26 cellular contexts compared by ENCODE assay signal in the genomic region with DNA sequence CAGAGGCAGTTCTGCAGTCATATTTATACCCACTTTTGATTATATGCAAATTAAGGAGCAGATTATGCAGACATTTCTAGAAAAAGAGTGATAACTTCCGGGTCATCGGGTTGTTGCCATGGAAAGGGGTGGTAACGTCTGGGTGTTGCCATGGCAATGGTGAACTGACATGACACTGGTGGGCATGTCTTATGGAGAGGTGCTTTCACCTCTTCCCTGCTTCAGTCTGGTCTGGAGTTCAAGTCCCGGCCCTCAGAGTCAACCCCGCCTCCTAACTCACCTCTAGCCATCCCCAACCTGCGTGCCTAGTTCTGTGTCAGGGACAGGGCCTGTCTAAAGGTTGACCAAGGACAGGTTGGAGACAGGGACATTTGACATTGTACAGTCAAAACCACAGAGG.
A peak's percentile ranks its signal among the peaks of the same experiment; 100 is the strongest.
DNase-seq lines count a peak whose midpoint lies in the region; ATAC-seq and TF ChIP-seq lines count a peak whose summit lies in the region.
"Had no signal": no experiment of that assay in that cellular context is flagged by ENCODE, and none has a peak within 500 bp of the region (broad histone marks: within the 10 kb centered on the region; RNA-seq: fewer than 3 reads in every experiment).

No MANE protein-coding gene starts in this region.

- H3K9ac ChIP-seq in HUES6 (ENCODE audit: low read length) (peak overlapping the region; percentile 80), mesendoderm (ENCODE audit: low read length) (no peak overlapping the region)

- no peaks in the 10 kb centered on the region for H3K79me2 ChIP-seq in mesendoderm (ENCODE audit: control insufficient read depth, insufficient read depth, low read length)

- no CpG with 5 or more reads among the region's 6 CpGs for WGBS in mesendoderm (ENCODE audit: extremely low coverage, insufficient coverage, low lambda C conversion rate)

- CTCF ChIA-PET in WTC11 (lab: Charles Lee) = interaction anchor here (0.7 to 2.5 kb wide), 3 partner anchors 71 to 194 kb away, joined by 3 to 15 read pairs (median 3); no protein-coding TSS in a partner anchor

- no peaks in the 10 kb centered on the region; the same call in 1 of the 2 replicates for H3K36me3 Mint-ChIP-seq in WTC11
- H3K36me3 Mint-ChIP-seq: natural killer cell; stimulated activated naive B cell treated with anti-CD40 and anti-IgM and Interleukin-4, amounts not matched to agents 10 μg/mL and 1 μg/mL and 100 μg/mL, for 72 hours had no signal

- H2BK5ac ChIP-seq in mesendoderm (ENCODE audit: low read length) = peak overlapping the region; percentile 18

- DNase-seq in DMS 273 (lab: John Stamatoyannopoulos, UW; ENCODE audit: unreplicated experiment) (peak; percentile 13), DMS 273 treated with DMSO at 0.1 percent for 48 hours (lab: John Stamatoyannopoulos, UW) (no peak), WTC11 (ENCODE audit: low spot score) (no peak), mesendoderm (peak; percentile 88), NCI-H526 treated with DMSO at 0.1 percent for 48 hours (lab: John Stamatoyannopoulos, UW) (no peak)
- DNase-seq in activated naive CD4-positive, alpha-beta T cell (lab: John Stamatoyannopoulos, UW) = no peak
- DNase-seq: activated naive CD4-positive, alpha-beta T cell treated with anti-CD3 and anti-CD28 coated beads, Interleukin-2, amount 50 U/mL, for 16 hours; body of pancreas; COR-L47; dermis blood vessel endothelial cell; foreskin melanocyte; lower lobe of right lung; mucosa of descending colon; natural killer cell; NCI-H1092 treated with DMSO at 0.1 percent for 48 hours; NCI-H187; SJCRH30; stimulated activated naive B cell treated with anti-CD40 and anti-IgM and Interleukin-4, amounts not matched to agents 10 μg/mL and 1 μg/mL and 100 μg/mL, for 72 hours; T-helper 9 cell; WERI-Rb-1 had no signal

- no peak overlapping the region for H3K4me3 Mint-ChIP-seq in WTC11
- H3K4me3 Mint-ChIP-seq: activated T-helper 17 cell treated with anti-CD3 and anti-CD28 coated beads, Interleukin-2, amount 50 U/mL, for 72 hours; natural killer cell; stimulated activated naive B cell treated with anti-CD40 and anti-IgM and Interleukin-4, amounts not matched to agents 10 μg/mL and 1 μg/mL and 100 μg/mL, for 72 hours had no signal

- peak overlapping the region; percentile 7 for H3K4ac ChIP-seq in mesendoderm (ENCODE audit: low read depth, low read length)

- H3K18ac ChIP-seq in mesendoderm (ENCODE audit: low read length) = peak overlapping the region; percentile 60

- ATAC-seq in WTC11 (no peak), GM21526 (IDR thresholded peaks at IDR 0.05; ENCODE audit: low FRiP score, unreplicated experiment) (no peak)
- ATAC-seq: activated T-helper 17 cell treated with anti-CD3 and anti-CD28 coated beads, Interleukin-2, amount 50 U/mL, for 72 hours; body of pancreas; mucosa of descending colon; natural killer cell; stimulated activated naive B cell treated with anti-CD40 and anti-IgM and Interleukin-4, amounts not matched to agents 10 μg/mL and 1 μg/mL and 100 μg/mL, for 72 hours had no signal

- TF ChIP-seq CTCF in WTC11 (IDR thresholded peaks at IDR 0.05) = no peak

- H3K4me1 ChIP-seq in HUES6 (ENCODE audit: control insufficient read depth, insufficient read depth, low read length) (peaks cover 56% of the 10 kb centered on the region), mesendoderm (ENCODE audit: control insufficient read depth, low read depth, low read length) (peaks cover 13% of the 10 kb centered on the region)
- H3K4me1 ChIP-seq: body of pancreas, lower lobe of right lung had no signal

- no peak overlapping the region for H3K4me3 ChIP-seq in HUES6 (ENCODE audit: low read depth, low read length)
- no peak overlapping the region for H3K4me3 ChIP-seq in mesendoderm (ENCODE audit: low read length)
- H3K4me3 ChIP-seq: body of pancreas, lower lobe of right lung, mucosa of descending colon, SJCRH30 had no signal

- H3K27ac ChIP-seq in HUES6 (ENCODE audit: low read depth, low read length) (peak overlapping the region; percentile 96; the same call in 1 of the 2 replicates), mesendoderm (ENCODE audit: low read depth, low read length) (peak overlapping the region; percentile 88)
- H3K27ac ChIP-seq: 22Rv1, body of pancreas, C4-2B, HL-60, lower lobe of right lung, SJCRH30, WERI-Rb-1 had no signal

- H3K27me3 ChIP-seq in HUES6 (ENCODE audit: control insufficient read depth, insufficient read depth, low read length) (no peaks in the 10 kb centered on the region), mesendoderm (ENCODE audit: insufficient read depth, low read length, poor library complexity) (no peaks in the 10 kb centered on the region)
- H3K27me3 ChIP-seq: body of pancreas, SJCRH30 had no signal

- peaks cover 85% of the 10 kb centered on the region for H3K4me1 Mint-ChIP-seq in WTC11
- H3K4me1 Mint-ChIP-seq: activated T-helper 17 cell treated with anti-CD3 and anti-CD28 coated beads, Interleukin-2, amount 50 U/mL, for 72 hours; natural killer cell; stimulated activated naive B cell treated with anti-CD40 and anti-IgM and Interleukin-4, amounts not matched to agents 10 μg/mL and 1 μg/mL and 100 μg/mL, for 72 hours had no signal

- H3K36me3 ChIP-seq in HUES6 (ENCODE audit: control insufficient read depth, insufficient read depth, low read length) (no peaks in the 10 kb centered on the region), mesendoderm (ENCODE audit: control insufficient read depth, insufficient read depth, low read length) (no peaks in the 10 kb centered on the region)
- H3K36me3 ChIP-seq: lower lobe of right lung, SJCRH30, WERI-Rb-1 had no signal

- no peaks in the 10 kb centered on the region for H3K79me1 ChIP-seq in mesendoderm (ENCODE audit: low read length)

- peaks cover under 1% of the 10 kb centered on the region for H3K9me3 Mint-ChIP-seq in WTC11
- H3K9me3 Mint-ChIP-seq: activated T-helper 17 cell treated with anti-CD3 and anti-CD28 coated beads, Interleukin-2, amount 50 U/mL, for 72 hours; natural killer cell; stimulated activated naive B cell treated with anti-CD40 and anti-IgM and Interleukin-4, amounts not matched to agents 10 μg/mL and 1 μg/mL and 100 μg/mL, for 72 hours had no signal

- no peak overlapping the region for H4K5ac ChIP-seq in mesendoderm (ENCODE audit: low read length)

- POLR2A ChIA-PET in WTC11 (lab: Charles Lee) = no interaction called here

- no peaks in the 10 kb centered on the region for H3K9me3 ChIP-seq in HUES6 (ENCODE audit: control insufficient read depth, insufficient read depth, low read depth, low read length)
- H3K9me3 ChIP-seq: body of pancreas, lower lobe of right lung, mucosa of descending colon, SJCRH30 had no signal

- H3K23ac ChIP-seq in mesendoderm (ENCODE audit: low read length) = no peak overlapping the region

- no peaks in the 10 kb centered on the region for H3K27me3 Mint-ChIP-seq in WTC11 (ENCODE audit: low read depth)

- no peak overlapping the region for H4K8ac ChIP-seq in mesendoderm (ENCODE audit: low read depth, low read length)

- no peak overlapping the region for H2AK5ac ChIP-seq in mesendoderm (ENCODE audit: low read length)

- no peak overlapping the region for H2BK15ac ChIP-seq in mesendoderm (replicated peaks; ENCODE audit: low read depth)

- peak overlapping the region; percentile 98; the same call in 1 of the 2 replicates for H3K27ac Mint-ChIP-seq in WTC11
- H3K27ac Mint-ChIP-seq: activated T-helper 17 cell treated with anti-CD3 and anti-CD28 coated beads, Interleukin-2, amount 50 U/mL, for 72 hours; natural killer cell; stimulated activated naive B cell treated with anti-CD40 and anti-IgM and Interleukin-4, amounts not matched to agents 10 μg/mL and 1 μg/mL and 100 μg/mL, for 72 hours had no signal

- H3K4me2 ChIP-seq in mesendoderm (ENCODE audit: low read length) = no peak overlapping the region

- peak overlapping the region; percentile 62 for H2BK120ac ChIP-seq in mesendoderm (ENCODE audit: low read depth, low read length)

- H3K56ac ChIP-seq in mesendoderm (ENCODE audit: low read length) = peak overlapping the region; percentile 80

TF ChIP-seq in WTC11, 78 proteins besides CTCF, POLR2A, EP300 and RAD21 (continues in another document):
- TF ChIP-seq GTF2I (CRISPR knock-in tag; conservative IDR thresholded peaks at IDR 0.05) (no peak), JAZF1 (CRISPR knock-in tag; IDR thresholded peaks at IDR 0.05) (no peak), E2F5 (CRISPR knock-in tag; IDR thresholded peaks at IDR 0.05) (no peak), ARID4B (CRISPR knock-in tag; IDR thresholded peaks at IDR 0.05; ENCODE audit: borderline replicate concordance) (no peak)

Comparison
In these comparisons a context has a peak if more than half of its experiments do, and no peak if none do; other contexts are left out.
1. DNase-seq: peak in DMS 273 (single experiment) and mesendoderm (single experiment); none in DMS 273 treated with DMSO at 0.1 percent for 48 hours (single experiment), WTC11 (single experiment), NCI-H526 treated with DMSO at 0.1 percent for 48 hours (single experiment) and activated naive CD4-positive, alpha-beta T cell (0 of 4).